ENCODE assay signal across 19 cellular contexts in genomic region chrX:20414781-20415445, GRCh38.
A peak's percentile ranks its signal among the peaks of the same experiment; 100 is the strongest.
DNase-seq lines count a peak whose midpoint lies in the region; ATAC-seq and TF ChIP-seq lines count a peak whose summit lies in the region.
"Had no signal": no experiment of that assay in that cellular context is flagged by ENCODE, and none has a peak within 500 bp of the region (broad histone marks: within the 10 kb centered on the region; RNA-seq: fewer than 3 reads in every experiment).

No MANE protein-coding gene starts in this region.

- POLR2A ChIA-PET in activated CD4-positive, alpha-beta T cell treated with anti-CD3 and anti-CD28 coated beads, Interleukin-2, amount 10 ng/mL, durations not matched to agents 7 days and 5 days (lab: Charles Lee): no interaction called here
- POLR2A ChIA-PET in HEK293T (lab: Yijun Ruan, JAX): interaction anchor here (0.9 kb wide), 1 partner anchor 12 kb away, joined by 4 read pairs; no protein-coding TSS in a partner anchor

- CTCF ChIA-PET in activated CD4-positive, alpha-beta T cell treated with anti-CD3 and anti-CD28 coated beads, Interleukin-2, amount 10 ng/mL, durations not matched to agents 7 days and 5 days (lab: Charles Lee): interaction anchor here (0.5 to 3.4 kb wide), 8 partner anchors 10 to 182 kb away, joined by 3 to 19 read pairs (median 4); no protein-coding TSS in a partner anchor
- CTCF ChIA-PET in HEK293T (lab: Yijun Ruan, JAX): no interaction called here

- peaks cover 2% of the 10 kb centered on the region for H3K9me3 Mint-ChIP-seq in activated CD4-positive, alpha-beta T cell treated with anti-CD3 and anti-CD28 coated beads, Interleukin-2, amount 10 ng/mL, durations not matched to agents 7 days and 5 days
- no peaks in the 10 kb centered on the region for H3K9me3 Mint-ChIP-seq in activated naive CD8-positive, alpha-beta T cell treated with anti-CD3 and anti-CD28 coated beads for 36 hours
- H3K9me3 Mint-ChIP-seq in natural killer cell treated with Interleukin-12 subunit alpha and Interleukin-12 subunit beta and Interleukin-15 and Interleukin-18, amount 100 ng/mL, for 72 hours: no peaks in the 10 kb centered on the region
- H3K9me3 Mint-ChIP-seq: activated T-helper 1 cell treated with anti-CD3 and anti-CD28 coated beads, Interleukin-12 subunit alpha, Interleukin-12 subunit beta, Interleukin-2, Interleukin-4 antibody, amounts not matched to agents 30 ng/mL and 10 ng/mL and 1 ng/mL, durations not matched to agents 14 hours and 24 hours and 36 hours had no signal

- H3K27ac Mint-ChIP-seq in activated CD4-positive, alpha-beta T cell treated with anti-CD3 and anti-CD28 coated beads, Interleukin-2, amount 10 ng/mL, durations not matched to agents 7 days and 5 days: peak overlapping the region; percentile 94
- H3K27ac Mint-ChIP-seq in activated naive CD8-positive, alpha-beta T cell treated with anti-CD3 and anti-CD28 coated beads for 36 hours: peak overlapping the region; percentile 25
- H3K27ac Mint-ChIP-seq in natural killer cell treated with Interleukin-12 subunit alpha and Interleukin-12 subunit beta and Interleukin-15 and Interleukin-18, amount 100 ng/mL, for 72 hours: peak overlapping the region; percentile 63 to 94
- H3K27ac Mint-ChIP-seq: T-helper 17 cell had no signal

- no peaks in the 10 kb centered on the region for H3K27me3 Mint-ChIP-seq in activated CD4-positive, alpha-beta T cell treated with anti-CD3 and anti-CD28 coated beads, Interleukin-2, amount 10 ng/mL, durations not matched to agents 7 days and 5 days
- H3K27me3 Mint-ChIP-seq in activated naive CD8-positive, alpha-beta T cell treated with anti-CD3 and anti-CD28 coated beads for 36 hours: no peaks in the 10 kb centered on the region
- no peaks in the 10 kb centered on the region for H3K27me3 Mint-ChIP-seq in natural killer cell treated with Interleukin-12 subunit alpha and Interleukin-12 subunit beta and Interleukin-15 and Interleukin-18, amount 100 ng/mL, for 72 hours
- H3K27me3 Mint-ChIP-seq: T-helper 17 cell had no signal

- DNase-seq in activated CD4-positive, alpha-beta T cell treated with anti-CD3 and anti-CD28 coated beads, Interleukin-2, amount 10 ng/mL, durations not matched to agents 7 days and 5 days: no peak
- DNase-seq in activated CD4-positive, alpha-beta T cell treated with anti-CD3 and anti-CD28 coated beads for 4 hours: no peak
- peak; percentile 13 for DNase-seq in H4 (ENCODE audit: low spot score)
- DNase-seq in activated naive CD8-positive, alpha-beta T cell treated with anti-CD3 and anti-CD28 coated beads for 36 hours: no peak
- DNase-seq in natural killer cell treated with Interleukin-12 subunit alpha and Interleukin-12 subunit beta and Interleukin-15 and Interleukin-18, amount 100 ng/mL, for 72 hours (ENCODE audit: low spot score): no peak
- no peak for DNase-seq in superior temporal gyrus (ENCODE audit: extremely low spot score)
- no peak for DNase-seq in HEK293T (ENCODE audit: extremely low spot score)
- DNase-seq: activated CD4-positive, CD25-positive, alpha-beta regulatory T cell treated with anti-CD3 and anti-CD28 coated beads, Interleukin-2, amount 50 U/mL, for 72 hours; aorta; foreskin melanocyte; GM23248; left lung; NCI-H345; posterior cingulate gyrus; T-helper 17 cell; upper lobe of right lung had no signal

- no peak overlapping the region for H3K4me3 Mint-ChIP-seq in activated CD4-positive, alpha-beta T cell treated with anti-CD3 and anti-CD28 coated beads, Interleukin-2, amount 10 ng/mL, durations not matched to agents 7 days and 5 days
- no peak overlapping the region for H3K4me3 Mint-ChIP-seq in activated naive CD8-positive, alpha-beta T cell treated with anti-CD3 and anti-CD28 coated beads for 36 hours
- no peak overlapping the region for H3K4me3 Mint-ChIP-seq in natural killer cell treated with Interleukin-12 subunit alpha and Interleukin-12 subunit beta and Interleukin-15 and Interleukin-18, amount 100 ng/mL, for 72 hours
- H3K4me3 Mint-ChIP-seq: activated T-helper 1 cell treated with anti-CD3 and anti-CD28 coated beads, Interleukin-12 subunit alpha, Interleukin-12 subunit beta, Interleukin-2, Interleukin-4 antibody, amounts not matched to agents 30 ng/mL and 10 ng/mL and 1 ng/mL, durations not matched to agents 14 hours and 24 hours and 36 hours; T-helper 17 cell had no signal

- peak in 1 of 2 donors; percentile 78 for ATAC-seq in natural killer cell treated with Interleukin-12 subunit alpha and Interleukin-12 subunit beta and Interleukin-15 and Interleukin-18, amount 100 ng/mL, for 72 hours
- ATAC-seq in HG02870 (IDR thresholded peaks at IDR 0.05; ENCODE audit: unreplicated experiment): no peak
- ATAC-seq: Right ventricle myocardium inferior, T-helper 17 cell had no signal

- peaks cover 6% of the 10 kb centered on the region for H3K36me3 Mint-ChIP-seq in activated CD4-positive, alpha-beta T cell treated with anti-CD3 and anti-CD28 coated beads, Interleukin-2, amount 10 ng/mL, durations not matched to agents 7 days and 5 days (ENCODE audit: low read depth)
- peaks cover 5% of the 10 kb centered on the region for H3K36me3 Mint-ChIP-seq in activated naive CD8-positive, alpha-beta T cell treated with anti-CD3 and anti-CD28 coated beads for 36 hours
- no peaks in the 10 kb centered on the region for H3K36me3 Mint-ChIP-seq in natural killer cell treated with Interleukin-12 subunit alpha and Interleukin-12 subunit beta and Interleukin-15 and Interleukin-18, amount 100 ng/mL, for 72 hours

- peaks cover 40% of the 10 kb centered on the region for H3K4me1 Mint-ChIP-seq in activated CD4-positive, alpha-beta T cell treated with anti-CD3 and anti-CD28 coated beads, Interleukin-2, amount 10 ng/mL, durations not matched to agents 7 days and 5 days
- peaks cover 44% of the 10 kb centered on the region for H3K4me1 Mint-ChIP-seq in activated naive CD8-positive, alpha-beta T cell treated with anti-CD3 and anti-CD28 coated beads for 36 hours
- peaks cover 32 to 37% of the 10 kb centered on the region in 2 donors for H3K4me1 Mint-ChIP-seq in natural killer cell treated with Interleukin-12 subunit alpha and Interleukin-12 subunit beta and Interleukin-15 and Interleukin-18, amount 100 ng/mL, for 72 hours (ENCODE audit: low read depth in 2 of 2)

TF ChIP-seq in HEK293T, 16 proteins besides CTCF, POLR2A, EP300 and RAD21:
- no peak for TF ChIP-seq BHLHE40 (IDR thresholded peaks at IDR 0.05; ENCODE audit: borderline replicate concordance)
- TF ChIP-seq FOXM1 (IDR thresholded peaks at IDR 0.05; ENCODE audit: borderline replicate concordance): no peak
- TF ChIP-seq ELF4 (IDR thresholded peaks at IDR 0.05): no peak
- no peak for TF ChIP-seq ZNF384 (IDR thresholded peaks at IDR 0.05)
- no peak for TF ChIP-seq TARDBP (IDR thresholded peaks at IDR 0.05)
- TF ChIP-seq SUZ12 (IDR thresholded peaks at IDR 0.05): no peak
- TF ChIP-seq L3MBTL2 (conservative IDR thresholded peaks at IDR 0.05): no peak

Comparison
In these comparisons a context has a peak if more than half of its experiments do, and no peak if none do; other contexts are left out.
1. H3K27ac Mint-ChIP-seq: peak in every context shown above with its lines; median percentile 94 in activated CD4-positive, alpha-beta T cell treated with anti-CD3 and anti-CD28 coated beads, Interleukin-2, amount 10 ng/mL, durations not matched to agents 7 days and 5 days; 78 in natural killer cell treated with Interleukin-12 subunit alpha and Interleukin-12 subunit beta and Interleukin-15 and Interleukin-18, amount 100 ng/mL, for 72 hours; 25 in activated naive CD8-positive, alpha-beta T cell treated with anti-CD3 and anti-CD28 coated beads for 36 hours.